ENCODE assay signal across 1 cellular context in genomic region chr10:103885617-103886016, GRCh38.
TF ChIP-seq lines count a peak whose summit lies in the region.

No MANE protein-coding gene starts in this region.

TF ChIP-seq in IMR-90, 13 proteins besides CTCF, POLR2A, EP300 and RAD21:
- TF ChIP-seq MAZ (IDR thresholded peaks at IDR 0.05; ENCODE audit: borderline replicate concordance, low read depth, low read length) (no peak), CEBPB (IDR thresholded peaks at IDR 0.05; ENCODE audit: low read depth, low read length) (no peak), RFX5 (IDR thresholded peaks at IDR 0.05; ENCODE audit: low read depth, low read length) (no peak), MXI1 (IDR thresholded peaks at IDR 0.05; ENCODE audit: borderline replicate concordance, low read depth, low read length) (no peak), CHD1 (IDR thresholded peaks at IDR 0.05; ENCODE audit: low read depth, low read length) (no peak), RCOR1 (IDR thresholded peaks at IDR 0.05; ENCODE audit: insufficient replicate concordance, low read length) (no peak), BHLHE40 (IDR thresholded peaks at IDR 0.05; ENCODE audit: low read depth, low read length) (no peak), SMC3 (IDR thresholded peaks at IDR 0.05; ENCODE audit: low read depth, low read length) (no peak), FOS (IDR thresholded peaks at IDR 0.05; ENCODE audit: low read depth, low read length) (no peak), NFE2L2 (IDR thresholded peaks at IDR 0.05; ENCODE audit: low read depth, low read length) (no peak), MAFK (IDR thresholded peaks at IDR 0.05; ENCODE audit: low read depth, low read length) (no peak)
- TF ChIP-seq, protein P1, sequence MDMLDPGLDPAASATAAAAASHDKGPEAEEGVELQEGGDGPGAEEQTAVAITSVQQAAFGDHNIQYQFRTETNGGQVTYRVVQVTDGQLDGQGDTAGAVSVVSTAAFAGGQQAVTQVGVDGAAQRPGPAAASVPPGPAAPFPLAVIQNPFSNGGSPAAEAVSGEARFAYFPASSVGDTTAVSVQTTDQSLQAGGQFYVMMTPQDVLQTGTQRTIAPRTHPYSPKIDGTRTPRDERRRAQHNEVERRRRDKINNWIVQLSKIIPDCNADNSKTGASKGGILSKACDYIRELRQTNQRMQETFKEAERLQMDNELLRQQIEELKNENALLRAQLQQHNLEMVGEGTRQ (IDR thresholded peaks at IDR 0.05; ENCODE audit: low read depth, low read length): no peak
- TF ChIP-seq, protein P2, sequence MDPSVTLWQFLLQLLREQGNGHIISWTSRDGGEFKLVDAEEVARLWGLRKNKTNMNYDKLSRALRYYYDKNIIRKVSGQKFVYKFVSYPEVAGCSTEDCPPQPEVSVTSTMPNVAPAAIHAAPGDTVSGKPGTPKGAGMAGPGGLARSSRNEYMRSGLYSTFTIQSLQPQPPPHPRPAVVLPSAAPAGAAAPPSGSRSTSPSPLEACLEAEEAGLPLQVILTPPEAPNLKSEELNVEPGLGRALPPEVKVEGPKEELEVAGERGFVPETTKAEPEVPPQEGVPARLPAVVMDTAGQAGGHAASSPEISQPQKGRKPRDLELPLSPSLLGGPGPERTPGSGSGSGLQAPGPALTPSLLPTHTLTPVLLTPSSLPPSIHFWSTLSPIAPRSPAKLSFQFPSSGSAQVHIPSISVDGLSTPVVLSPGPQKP (IDR thresholded peaks at IDR 0.05; ENCODE audit: borderline replicate concordance, low read depth, low read length): no peak
TF ChIP-seq in IMR-90: peak in this region for 0.
